ENCODE assay signal across 8 cellular contexts in genomic region chr1:212413902-212414327, GRCh38. TPM values are rescaled to one million over a fixed set of nuclear protein-coding genes. Genes with fewer than 3 reads are reported as not detected.
DNase-seq lines count a peak whose midpoint lies in the region; ATAC-seq, FAIRE-seq and TF ChIP-seq lines count a peak whose summit lies in the region.

No MANE protein-coding gene starts in this region.

- POLR2A ChIA-PET in PC-9 (lab: Charles Lee; ENCODE audit: unreplicated experiment) (no interaction called here), endothelial cell of umbilical vein (lab: Charles Lee) (no interaction called here)

- no peaks in the 10 kb centered on the region for H3F3A ChIP-seq in PC-9 (ENCODE audit: insufficient read depth, low read depth)

- H3K4me1 ChIP-seq in PC-9 (replicated peaks; ENCODE audit: insufficient read depth) (peaks cover 9% of the 10 kb centered on the region), endothelial cell of umbilical vein (ENCODE audit: control insufficient read depth, extremely low read depth, insufficient read depth, low read length) (peaks cover 6% of the 10 kb centered on the region)

- peaks cover 23% of the 10 kb centered on the region for H3K36me3 Mint-ChIP-seq in nephron (ENCODE audit: low read depth)

- H3K4me2 ChIP-seq in PC-9 (peak overlapping the region; percentile 97), endothelial cell of umbilical vein (ENCODE audit: insufficient read depth, low read length) (peak overlapping the region; percentile 83)

- no TSS peak for BruUV-seq in PC-9 (replicated peaks; lab: Mats Ljungman, UMichigan)
- BruUV-seq in endothelial cell of umbilical vein (replicated peaks; lab: Mats Ljungman, UMichigan) = no TSS peak

- peak overlapping the region in 2 of 3 experiments; percentile 9 to 13 for H3K27ac Mint-ChIP-seq in nephron

- dilution Hi-C loops in endothelial cell of umbilical vein (cut with MboI; ENCODE audit: extremely low pct_ligation_motif_present, low sequenced_read_pairs) = no loop called here

- H3K4me3 Mint-ChIP-seq in nephron = peak overlapping the region; percentile 91 to 96 (median 91)

- H3K4me1 Mint-ChIP-seq in nephron = peaks cover 20% of the 10 kb centered on the region

- peak overlapping the region; percentile 26 for H3K9ac ChIP-seq in endothelial cell of umbilical vein (replicated peaks; ENCODE audit: extremely low read depth, insufficient read depth, low read length)

- no peaks in the 10 kb centered on the region for H3K9me2 ChIP-seq in PC-9 (ENCODE audit: insufficient read depth)

- H3K79me2 ChIP-seq in PC-9 (ENCODE audit: low read depth) (peaks cover 16% of the 10 kb centered on the region), endothelial cell of umbilical vein (ENCODE audit: control insufficient read depth, insufficient read depth, low read length) (peaks cover 7% of the 10 kb centered on the region)

- H3K27me3 ChIP-seq in PC-9 (ENCODE audit: insufficient read depth, low read depth) (no peaks in the 10 kb centered on the region), endothelial cell of umbilical vein (ENCODE audit: control insufficient read depth in 2 of 2, insufficient read depth in 2 of 2, low read length in 2 of 2) (no peaks in the 10 kb centered on the region)

- H4K20me1 ChIP-seq in PC-9 (ENCODE audit: insufficient read depth) = no peaks in the 10 kb centered on the region
- H4K20me1 ChIP-seq in endothelial cell of umbilical vein (replicated peaks; ENCODE audit: control insufficient read depth, extremely low read depth, insufficient read depth, low read length) = no peaks in the 10 kb centered on the region

- H3K27ac ChIP-seq in PC-9 (no peak overlapping the region), endothelial cell of umbilical vein (ENCODE audit: insufficient read depth, low read depth, low read length) (no peak overlapping the region)

- CTCF ChIA-PET in PC-9 (lab: Charles Lee) (no interaction called here), endothelial cell of umbilical vein (lab: Charles Lee) (no interaction called here)

- H3K36me3 ChIP-seq in PC-9 (ENCODE audit: low read depth) (no peaks in the 10 kb centered on the region), endothelial cell of umbilical vein (ENCODE audit: control insufficient read depth in 2 of 2, extremely low read depth in 1 of 2, insufficient read depth in 2 of 2, low read length in 2 of 2) (peaks cover 2 to 15% of the 10 kb centered on the region in 2 experiments)

- ATAC-seq in GM21619 (IDR thresholded peaks at IDR 0.05; ENCODE audit: unreplicated experiment) = peak; percentile 15

- H3K9me3 ChIP-seq in PC-9 (ENCODE audit: insufficient read depth, low read depth) (no peaks in the 10 kb centered on the region), endothelial cell of umbilical vein (replicated peaks; ENCODE audit: control insufficient read depth, insufficient read depth, low read length) (no peaks in the 10 kb centered on the region)

- H3K4me3 ChIP-seq in PC-9 (peak overlapping the region; percentile 79), endothelial cell of umbilical vein (replicated peaks in 1 of 3; ENCODE audit: insufficient read depth in 1 of 3, low read depth in 1 of 3, low read length in 3 of 3) (peak overlapping the region; percentile 44 to 80 (median 73))

- intact Hi-C loops in PC-9 (cut with micrococcal nuclease; ENCODE audit: unreplicated experiment) = no loop called here
- intact Hi-C loops in endothelial cell of umbilical vein (cut with micrococcal nuclease) = loop anchor here (2.0 kb wide), 1 partner anchor 43 kb away; no protein-coding TSS in a partner anchor

- TF ChIP-seq CTCF in PC-9 (conservative IDR thresholded peaks at IDR 0.05) (no peak), endothelial cell of umbilical vein (IDR thresholded peaks at IDR 0.05; ENCODE audit: extremely low read depth in 1 of 2, insufficient read depth in 1 of 2, low read depth in 1 of 2, low read length in 2 of 2) (no peak), nephron (IDR thresholded peaks at IDR 0.05; ENCODE audit: unreplicated experiment in 3 of 3) (no peak)

- FAIRE-seq in endothelial cell of umbilical vein (lab: Jason Lieb, UNC) (peak; percentile 77), HTR-8/SVneo (lab: Jason Lieb, UNC) (no peak)

- TF ChIP-seq POLR2A in endothelial cell of umbilical vein (IDR thresholded peaks at IDR 0.05; ENCODE audit: low read depth, low read length) = no peak

- in situ Hi-C loops in Caki2 (cut with HindIII; ENCODE audit: low pct_unique_long_range_greater_than_20kb, low sequenced_read_pairs) = no loop called here

- H3K27me3 Mint-ChIP-seq in nephron (ENCODE audit: low read depth) = peaks cover 14% of the 10 kb centered on the region

- no peaks in the 10 kb centered on the region for H3K9me1 ChIP-seq in endothelial cell of umbilical vein (replicated peaks; ENCODE audit: control insufficient read depth, extremely low read depth, insufficient read depth, low read length)

- H2AFZ ChIP-seq in PC-9 (peak overlapping the region; percentile 91), endothelial cell of umbilical vein (ENCODE audit: low read depth, low read length) (peak overlapping the region; percentile 95)

- no peaks in the 10 kb centered on the region for H3K9me3 Mint-ChIP-seq in nephron

- peak; percentile 22 for DNase-seq in Caki2 (ENCODE audit: low read depth)
- peak in 1 of 2 experiments; percentile 15 for DNase-seq in PC-9
- DNase-seq in endothelial cell of umbilical vein (ENCODE audit: low read depth, low spot score) = no peak
- DNase-seq in HTR-8/SVneo (ENCODE audit: insufficient read length, low spot score) = no peak
- no peak for DNase-seq in NK-92 treated with Interleukin-12 subunit alpha and Interleukin-12 subunit beta, amount 100 ng/mL, for 24 hours (lab: John Stamatoyannopoulos, UW)
- DNase-seq in HT-29 (ENCODE audit: low spot score) = no peak

TF ChIP-seq in endothelial cell of umbilical vein, 7 proteins besides CTCF, POLR2A, EP300 and RAD21:
- no peak for TF ChIP-seq POLR2AphosphoS5 (IDR thresholded peaks at IDR 0.05; ENCODE audit: insufficient read depth, low read depth, low read length)
- TF ChIP-seq JUN (IDR thresholded peaks at IDR 0.05; ENCODE audit: borderline replicate concordance, insufficient read depth, insufficient read length, low read depth) = no peak
- no peak for TF ChIP-seq MAX (IDR thresholded peaks at IDR 0.05; ENCODE audit: insufficient read depth, insufficient read length)
- no peak for TF ChIP-seq FOS (IDR thresholded peaks at IDR 0.05; ENCODE audit: borderline replicate concordance, insufficient read depth, low read length)

RNA-seq across cellular contexts. Expression of gene PACC1, which starts 0.8 kb away (rescaled TPM):
- total RNA-seq in Caki2 (2014; rRNA removed; shearing (Covaris generic); ENCODE audit: low replicate concordance) = 8.4 and 14.8 TPM in 2 replicates
- total RNA-seq in PC-9 (2021) (27.7 and 28.7 TPM in 2 replicates), endothelial cell of umbilical vein (18.4 and 21.0 TPM in 2 replicates)
- polyA plus RNA-seq in endothelial cell of umbilical vein = 22.3 and 27.0 TPM in 2 replicates
- 20.3 and 21.1 TPM in 2 replicates for polyA plus RNA-seq in endothelial cell of umbilical vein (2011; cell fraction: cytosol; rRNA removed)
- polyA plus RNA-seq in endothelial cell of umbilical vein (2011; cell fraction: nucleus; rRNA removed) = 13.5 and 15.3 TPM in 2 replicates
- 12.6 and 15.4 TPM in 2 replicates for polyA plus RNA-seq in endothelial cell of umbilical vein (2012)
- polyA minus RNA-seq in endothelial cell of umbilical vein = 27.0 and 35.5 TPM in 2 replicates
- polyA minus RNA-seq in endothelial cell of umbilical vein (2011; cell fraction: cytosol; rRNA and poly(A)+ RNA removed) = 10.3 TPM
- polyA minus RNA-seq in endothelial cell of umbilical vein (2011; cell fraction: nucleus; rRNA and poly(A)+ RNA removed) = 9.9 and 12.6 TPM in 2 replicates
- total RNA-seq in HT-29 (2014; rRNA removed; shearing (Covaris generic)) = 10.5 and 11.9 TPM in 2 replicates

RNA-seq across cellular contexts. Expression of gene NENF, which starts 18.8 kb away (rescaled TPM):
- 140 and 163 TPM in 2 replicates for total RNA-seq in Caki2 (2014; rRNA removed; shearing (Covaris generic); ENCODE audit: low replicate concordance)
- total RNA-seq in PC-9 (2021) (71.8 and 85.9 TPM in 2 replicates), endothelial cell of umbilical vein (20.5 and 23.0 TPM in 2 replicates)
- 19.8 and 21.6 TPM in 2 replicates for polyA plus RNA-seq in endothelial cell of umbilical vein
- 20.8 and 21.8 TPM in 2 replicates for polyA plus RNA-seq in endothelial cell of umbilical vein (2011; cell fraction: cytosol; rRNA removed)
- 5.4 and 5.9 TPM in 2 replicates for polyA plus RNA-seq in endothelial cell of umbilical vein (2011; cell fraction: nucleus; rRNA removed)
- polyA plus RNA-seq in endothelial cell of umbilical vein (2012) = 22.0 and 28.3 TPM in 2 replicates
- 8.3 and 9.5 TPM in 2 replicates for polyA minus RNA-seq in endothelial cell of umbilical vein
- polyA minus RNA-seq in endothelial cell of umbilical vein (2011; cell fraction: cytosol; rRNA and poly(A)+ RNA removed) = 13.5 TPM
- 0.82 and 1.1 TPM in 2 replicates for polyA minus RNA-seq in endothelial cell of umbilical vein (2011; cell fraction: nucleus; rRNA and poly(A)+ RNA removed)
- total RNA-seq in HT-29 (2014; rRNA removed; shearing (Covaris generic)) = 27.6 and 28.2 TPM in 2 replicates
